In the genomic region with DNA sequence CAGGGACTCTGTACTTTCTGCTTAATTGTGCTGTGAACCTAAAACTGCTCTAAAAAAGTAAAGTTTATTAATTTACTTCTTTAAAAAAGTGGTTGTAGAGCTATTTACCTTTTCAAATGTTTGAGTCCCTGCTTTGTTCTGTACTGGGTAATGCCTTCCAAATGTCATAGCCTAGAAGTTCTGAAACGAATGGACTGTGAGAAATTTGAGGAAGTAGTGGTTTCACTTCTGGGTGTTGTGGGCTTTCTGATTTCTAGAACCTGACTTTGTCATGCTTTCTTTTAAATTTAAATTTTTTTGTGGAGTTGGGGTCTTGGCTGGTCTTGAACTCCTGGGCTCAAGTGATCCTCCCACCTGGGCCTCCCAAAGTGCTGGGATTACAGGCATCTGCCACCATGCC, we compare ENCODE assay signal across 12 cellular contexts. TPM values are rescaled to one million over a fixed set of nuclear protein-coding genes. Genes with fewer than 3 reads are reported as not detected.
DNase-seq lines count a peak whose midpoint lies in the region; ATAC-seq and TF ChIP-seq lines count a peak whose summit lies in the region.
"Had no signal": no experiment of that assay in that cellular context is flagged by ENCODE, and none has a peak within 500 bp of the region (broad histone marks: within the 10 kb centered on the region; RNA-seq: fewer than 3 reads in every experiment).

No MANE protein-coding gene starts in this region.

- TF ChIP-seq CTCF in smooth muscle cell (IDR thresholded peaks at IDR 0.05; ENCODE audit: borderline replicate concordance, insufficient read depth, poor library complexity, severe bottlenecking), result no peak

- no peak for DNase-seq in central memory CD8-positive, alpha-beta T cell (ENCODE audit: low spot score in 2 of 2)
- no peak for DNase-seq in T1000 (lab: John Stamatoyannopoulos, UW)
- DNase-seq in smooth muscle cell (lab: John Stamatoyannopoulos, UW; ENCODE audit: unreplicated experiment), result no peak
- DNase-seq in NCI-H146 (lab: John Stamatoyannopoulos, UW), result no peak
- DNase-seq in activated effector memory CD4-positive, alpha-beta T cell treated with Interleukin-2 at 50 U/mL for 16 hours, result no peak
- DNase-seq: activated CD4-positive, alpha-beta memory T cell treated with anti-CD3 and anti-CD28 coated beads, Interleukin-2, amount 10 ng/mL, durations not matched to agents 7 days and 5 days; DMS79 had no signal

- H2AFZ ChIP-seq in smooth muscle cell (ENCODE audit: low read depth), result no peak overlapping the region

- H3F3A ChIP-seq in smooth muscle cell (ENCODE audit: low read depth), result peaks cover 6% of the 10 kb centered on the region

- 90% methylated on average over 1 of the region's 1 CpG for WGBS in smooth muscle cell (ENCODE audit: low lambda C conversion rate)

- H4K20me1 ChIP-seq in smooth muscle cell (ENCODE audit: low read depth), result peaks cover 80% of the 10 kb centered on the region

- H3K4me1 Mint-ChIP-seq in central memory CD8-positive, alpha-beta T cell, result peaks cover 52% of the 10 kb centered on the region

- ATAC-seq in GM18499 (IDR thresholded peaks at IDR 0.05; ENCODE audit: insufficient read depth, unreplicated experiment) (peak; percentile 60), GM21528 (IDR thresholded peaks at IDR 0.05; ENCODE audit: low FRiP score, unreplicated experiment) (peak; percentile 87), HG03457 (IDR thresholded peaks at IDR 0.05; ENCODE audit: unreplicated experiment) (peak; percentile 68)
- ATAC-seq in central memory CD8-positive, alpha-beta T cell (replicated peaks; ENCODE audit: extremely low read depth, poor library complexity, severe bottlenecking), result no peak

- no peak overlapping the region for H3K4me2 ChIP-seq in smooth muscle cell

- peak overlapping the region; percentile 29 for H3K27ac Mint-ChIP-seq in central memory CD8-positive, alpha-beta T cell (ENCODE audit: low read depth)
- H3K27ac Mint-ChIP-seq: activated CD4-positive, alpha-beta memory T cell treated with anti-CD3 and anti-CD28 coated beads, Interleukin-2, amount 10 ng/mL, durations not matched to agents 7 days and 5 days had no signal

- no peak overlapping the region for H3K4me3 ChIP-seq in smooth muscle cell
- H3K4me3 ChIP-seq: cardiac muscle cell had no signal

- no peaks in the 10 kb centered on the region for H3K9me3 ChIP-seq in smooth muscle cell (replicated peaks; ENCODE audit: low read depth)

- H3K36me3 Mint-ChIP-seq in central memory CD8-positive, alpha-beta T cell (ENCODE audit: insufficient read depth), result peaks cover 56% of the 10 kb centered on the region

- H3K9me3 Mint-ChIP-seq in central memory CD8-positive, alpha-beta T cell, result no peaks in the 10 kb centered on the region
- H3K9me3 Mint-ChIP-seq: activated CD4-positive, alpha-beta memory T cell treated with anti-CD3 and anti-CD28 coated beads, Interleukin-2, amount 10 ng/mL, durations not matched to agents 7 days and 5 days had no signal

- no peak overlapping the region for H3K27ac ChIP-seq in smooth muscle cell (ENCODE audit: low read depth)
- H3K27ac ChIP-seq: cardiac muscle cell, HL-60 had no signal

- peaks cover 38% of the 10 kb centered on the region for H3K79me2 ChIP-seq in smooth muscle cell (ENCODE audit: low read depth)

- H3K9ac ChIP-seq in smooth muscle cell (ENCODE audit: low read depth), result no peak overlapping the region

- H3K4me1 ChIP-seq in smooth muscle cell (ENCODE audit: low read depth), result no peaks in the 10 kb centered on the region

- no peaks in the 10 kb centered on the region for H3K27me3 ChIP-seq in smooth muscle cell (ENCODE audit: low read depth)
- H3K27me3 ChIP-seq: cardiac muscle cell had no signal

- no peak overlapping the region for H3K4me3 Mint-ChIP-seq in central memory CD8-positive, alpha-beta T cell
- H3K4me3 Mint-ChIP-seq: activated CD4-positive, alpha-beta memory T cell treated with anti-CD3 and anti-CD28 coated beads, Interleukin-2, amount 10 ng/mL, durations not matched to agents 7 days and 5 days had no signal

- peaks cover 6% of the 10 kb centered on the region for H3K36me3 ChIP-seq in smooth muscle cell (ENCODE audit: low read depth)

- no peaks in the 10 kb centered on the region for H3K27me3 Mint-ChIP-seq in central memory CD8-positive, alpha-beta T cell
- H3K27me3 Mint-ChIP-seq: activated CD4-positive, alpha-beta memory T cell treated with anti-CD3 and anti-CD28 coated beads, Interleukin-2, amount 10 ng/mL, durations not matched to agents 7 days and 5 days had no signal

RNA-seq across cellular contexts. Expression of a gene that starts 44.6 kb away (rescaled TPM):
- total RNA-seq in smooth muscle cell, result 88.9 and 137 TPM in 2 replicates
- 76.4 and 88.0 TPM in 2 replicates for polyA plus RNA-seq in smooth muscle cell
